8 cellular contexts compared by ENCODE assay signal in the genomic region with DNA sequence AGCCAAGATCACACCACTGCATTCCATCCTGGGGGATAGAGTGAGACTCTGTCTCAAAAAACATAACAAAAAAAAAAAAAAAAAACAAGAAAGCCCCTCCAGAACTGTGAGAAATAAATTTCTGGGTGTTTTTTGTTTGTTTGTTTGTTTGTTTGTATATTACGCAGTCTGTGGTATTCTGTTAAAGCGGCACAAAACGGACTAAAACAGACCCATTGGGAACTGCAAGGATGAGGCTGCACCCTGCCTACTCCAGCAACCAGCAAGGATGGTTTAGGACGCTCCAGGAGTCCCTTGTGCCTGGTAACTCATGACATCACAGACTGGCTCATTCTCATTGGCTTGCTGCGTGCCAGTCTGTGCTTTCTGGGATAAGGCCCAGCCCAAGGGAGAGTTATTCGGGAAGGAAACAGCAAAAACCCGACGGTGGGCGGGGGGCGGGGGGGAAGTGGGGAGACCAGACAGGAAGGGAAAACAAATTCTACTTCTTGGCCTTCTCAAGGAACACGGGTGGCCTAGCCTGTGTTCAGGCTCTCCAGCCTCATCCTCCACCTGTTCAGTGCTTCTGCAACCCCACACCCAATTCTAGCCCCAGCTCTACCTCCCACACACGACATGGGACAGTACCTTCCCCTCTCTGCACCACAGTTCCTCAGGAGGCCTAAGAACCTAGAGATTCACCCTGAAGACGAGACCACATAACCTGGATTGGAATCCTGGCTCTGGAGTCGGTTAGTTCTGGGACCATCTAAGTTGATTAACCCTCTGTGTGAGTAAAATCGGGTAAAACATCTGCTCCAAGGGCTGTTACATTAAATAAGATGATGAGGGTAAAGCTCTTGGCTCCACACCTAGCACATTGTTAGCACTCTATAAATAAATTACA. TPM values are rescaled to one million over a fixed set of nuclear protein-coding genes. Genes with fewer than 3 reads are reported as not detected.
DNase-seq lines count a peak whose midpoint lies in the region; ATAC-seq and TF ChIP-seq lines count a peak whose summit lies in the region.

No MANE protein-coding gene starts in this region.

- DNase-seq in DMS 273 treated with DMSO at 0.1 percent for 48 hours (lab: John Stamatoyannopoulos, UW) (peak; percentile 87), HuH-7.5 (ENCODE audit: low spot score) (peak; percentile 76), foreskin keratinocyte (peak; percentile 52 to 79), uterus (peak; percentile 74 to 85)
- DNase-seq in activated effector memory CD4-positive, alpha-beta T cell treated with anti-CD3 and anti-CD28 coated beads, Interleukin-2, amount 50 U/mL, for 16 hours = peak; percentile 76
- DNase-seq in natural killer cell treated with Interleukin-12 subunit alpha and Interleukin-12 subunit beta and Interleukin-15 and Interleukin-18, amount 100 ng/mL, for 72 hours (ENCODE audit: low spot score) = no peak

- peak overlapping the region; percentile 91 for H3K4me2 ChIP-seq in OCI-LY1 (ENCODE audit: low read length)

- H3K36me3 Mint-ChIP-seq in natural killer cell treated with Interleukin-12 subunit alpha and Interleukin-12 subunit beta and Interleukin-15 and Interleukin-18, amount 100 ng/mL, for 72 hours = peaks cover 9% of the 10 kb centered on the region

- peak; percentile 35 for ATAC-seq in GM21390 (IDR thresholded peaks at IDR 0.05; ENCODE audit: unreplicated experiment)
- ATAC-seq in foreskin keratinocyte = peak; percentile 96
- peak in 1 of 2 donors; percentile 35 for ATAC-seq in natural killer cell treated with Interleukin-12 subunit alpha and Interleukin-12 subunit beta and Interleukin-15 and Interleukin-18, amount 100 ng/mL, for 72 hours

- H3K9me2 ChIP-seq in OCI-LY1 (ENCODE audit: low read depth, low read length) = no peaks in the 10 kb centered on the region

- H3K36me3 ChIP-seq in OCI-LY1 (ENCODE audit: insufficient read depth, low read length) = peaks cover 41% of the 10 kb centered on the region
- H3K36me3 ChIP-seq in uterus = no peaks in the 10 kb centered on the region

- H3K4me3 Mint-ChIP-seq in natural killer cell treated with Interleukin-12 subunit alpha and Interleukin-12 subunit beta and Interleukin-15 and Interleukin-18, amount 100 ng/mL, for 72 hours = peak overlapping the region; percentile 99

- peak; percentile 14 to 29 for TF ChIP-seq POLR2A in uterus (IDR thresholded peaks at IDR 0.05)

- H3F3A ChIP-seq in OCI-LY1 (ENCODE audit: insufficient read depth, low read length) = peaks cover 17% of the 10 kb centered on the region

- peak overlapping the region; percentile 62 for H3K9ac ChIP-seq in OCI-LY1 (ENCODE audit: low read length)

- peaks cover 73% of the 10 kb centered on the region for H3K4me1 ChIP-seq in OCI-LY1 (ENCODE audit: insufficient read depth, low read length, severe bottlenecking)
- no peaks in the 10 kb centered on the region for H3K4me1 ChIP-seq in foreskin keratinocyte
- no peaks in the 10 kb centered on the region for H3K4me1 ChIP-seq in uterus

- H3K9me3 ChIP-seq in OCI-LY1 (ENCODE audit: low read length) (no peaks in the 10 kb centered on the region), uterus (no peaks in the 10 kb centered on the region)

- H3K79me2 ChIP-seq in OCI-LY1 (ENCODE audit: insufficient read depth, low read length) = peaks cover 7% of the 10 kb centered on the region; the same call in 1 of the 2 replicates

- H3K4me3 ChIP-seq in OCI-LY1 (ENCODE audit: low read depth, low read length, poor library complexity, severe bottlenecking) (peak overlapping the region; percentile 75), uterus (no peak overlapping the region)

- intact Hi-C loops in uterus (cut with DNase I; ENCODE audit: low total_unique reads) = no loop called here

- TF ChIP-seq CTCF in OCI-LY1 (IDR thresholded peaks at IDR 0.05; ENCODE audit: low read length) = no peak
- no peak for TF ChIP-seq CTCF in foreskin keratinocyte (conservative IDR thresholded peaks at IDR 0.05)
- TF ChIP-seq CTCF in uterus (IDR thresholded peaks at IDR 0.05) = no peak

- no peak overlapping the region for H2AFZ ChIP-seq in OCI-LY1 (ENCODE audit: low read length)

- no peaks in the 10 kb centered on the region for H3K27me3 Mint-ChIP-seq in natural killer cell treated with Interleukin-12 subunit alpha and Interleukin-12 subunit beta and Interleukin-15 and Interleukin-18, amount 100 ng/mL, for 72 hours

- peak overlapping the region; percentile 95 to 99 for H3K27ac Mint-ChIP-seq in natural killer cell treated with Interleukin-12 subunit alpha and Interleukin-12 subunit beta and Interleukin-15 and Interleukin-18, amount 100 ng/mL, for 72 hours

- H3K27ac ChIP-seq in OCI-LY1 (ENCODE audit: low read depth, low read length, poor library complexity, severe bottlenecking) = peak overlapping the region; percentile 98
- H3K27ac ChIP-seq in foreskin keratinocyte = no peak overlapping the region
- peak overlapping the region; percentile 79 to 80 for H3K27ac ChIP-seq in uterus

- H3K27me3 ChIP-seq in OCI-LY1 (ENCODE audit: insufficient read depth, low read length) (no peaks in the 10 kb centered on the region), foreskin keratinocyte (no peaks in the 10 kb centered on the region), uterus (no peaks in the 10 kb centered on the region)

- H3K4me1 Mint-ChIP-seq in natural killer cell treated with Interleukin-12 subunit alpha and Interleukin-12 subunit beta and Interleukin-15 and Interleukin-18, amount 100 ng/mL, for 72 hours (ENCODE audit: low read depth in 2 of 2) = peaks cover 40 to 45% of the 10 kb centered on the region in 2 donors

- H4K20me1 ChIP-seq in OCI-LY1 (ENCODE audit: insufficient read depth, low read length) = no peaks in the 10 kb centered on the region

- no peaks in the 10 kb centered on the region for H3K9me3 Mint-ChIP-seq in natural killer cell treated with Interleukin-12 subunit alpha and Interleukin-12 subunit beta and Interleukin-15 and Interleukin-18, amount 100 ng/mL, for 72 hours

RNA-seq across cellular contexts. Expression of gene CD74, which starts 2.8 kb away (rescaled TPM):
- 4.0 and 7.2 TPM in 2 replicates for total RNA-seq in foreskin keratinocyte
- polyA plus RNA-seq in foreskin keratinocyte = 6.3 and 9.4 TPM in 2 replicates
- 100 to 1,000 TPM; 767 to 771 TPM for total RNA-seq in natural killer cell treated with Interleukin-12 subunit alpha and Interleukin-12 subunit beta and Interleukin-15 and Interleukin-18, amount 100 ng/mL, for 72 hours
- 1,000 to 10,000 TPM in 1 of 4 donors, 100 to 1,000 TPM in 3; 118 to 1,231 (median 675) TPM for total RNA-seq in uterus

RNA-seq across cellular contexts. Expression of gene RPS14, which starts 39.7 kb away (rescaled TPM):
- total RNA-seq in foreskin keratinocyte = 2,193 and 2,437 TPM in 2 replicates
- polyA plus RNA-seq in foreskin keratinocyte = 3,381 and 3,638 TPM in 2 replicates
- total RNA-seq in natural killer cell treated with Interleukin-12 subunit alpha and Interleukin-12 subunit beta and Interleukin-15 and Interleukin-18, amount 100 ng/mL, for 72 hours = 1,000 to 10,000 TPM; 1,429 to 1,580 TPM
- over 10,000 TPM in 1 of 4 donors, 1,000 to 10,000 TPM in 3; 2,445 to 12,361 (median 6,046) TPM for total RNA-seq in uterus

RNA-seq across cellular contexts. Expression of gene TCOF1, which starts 52.4 kb away (rescaled TPM):
- total RNA-seq in foreskin keratinocyte = 76.4 and 97.3 TPM in 2 replicates
- 46.1 and 61.7 TPM in 2 replicates for polyA plus RNA-seq in foreskin keratinocyte
- total RNA-seq in natural killer cell treated with Interleukin-12 subunit alpha and Interleukin-12 subunit beta and Interleukin-15 and Interleukin-18, amount 100 ng/mL, for 72 hours = 100 to 1,000 TPM in 1 of 2 donors, 10 to 100 TPM in 1; 70.0 to 140 TPM
- 10 to 100 TPM in 3 of 4 donors, 1 to 10 TPM in 1; 9.4 to 40.0 (median 20.1) TPM for total RNA-seq in uterus

Comparison
In these comparisons a context has a peak if more than half of its experiments do, and no peak if none do; other contexts are left out.
1. RNA of gene CD74, which starts 2.8 kb away (total RNA-seq): 118 to 1,231 TPM in uterus and 767 to 771 TPM in natural killer cell treated with Interleukin-12 subunit alpha and Interleukin-12 subunit beta and Interleukin-15 and Interleukin-18, amount 100 ng/mL, for 72 hours; 4.0 to 7.2 TPM in foreskin keratinocyte; every median in the first group is over 10 times any median in the second.